ENCODE assay signal across 9 cellular contexts in genomic region chr3:111691293-111691909, GRCh38. TPM values are rescaled to one million over a fixed set of nuclear protein-coding genes. Genes with fewer than 3 reads are reported as not detected.
A peak's percentile ranks its signal among the peaks of the same experiment; 100 is the strongest.
DNase-seq lines count a peak whose midpoint lies in the region; ATAC-seq and TF ChIP-seq lines count a peak whose summit lies in the region.
"Had no signal": no experiment of that assay in that cellular context is flagged by ENCODE, and none has a peak within 500 bp of the region (broad histone marks: within the 10 kb centered on the region; RNA-seq: fewer than 3 reads in every experiment).

No MANE protein-coding gene starts in this region.

- H3K4me3 ChIP-seq in heart right ventricle (no peak overlapping the region), right atrium auricular region (no peak overlapping the region), brain microvascular endothelial cell (ENCODE audit: low read depth, low read length) (no peak overlapping the region)
- no peak overlapping the region for H3K4me3 ChIP-seq in effector memory CD4-positive, alpha-beta T cell (ENCODE audit: insufficient read depth, low read depth, low read length, poor library complexity, severe bottlenecking)

- intact Hi-C loops in heart right ventricle (cut with DNase I) = no loop called here

- no peaks in the 10 kb centered on the region for H3K36me3 ChIP-seq in heart right ventricle
- no peaks in the 10 kb centered on the region for H3K36me3 ChIP-seq in right atrium auricular region
- H3K36me3 ChIP-seq in brain microvascular endothelial cell (replicated peaks) = no peaks in the 10 kb centered on the region
- no peaks in the 10 kb centered on the region for H3K36me3 ChIP-seq in effector memory CD4-positive, alpha-beta T cell (ENCODE audit: control insufficient read depth, insufficient read depth, low read length)

- no peaks in the 10 kb centered on the region for H3K27me3 Mint-ChIP-seq in memory B cell
- H3K27me3 Mint-ChIP-seq: central memory CD8-positive, alpha-beta T cell had no signal

- 51 to 57% methylated on average over 2 of the region's 2 CpGs for WGBS in heart right ventricle, 2 donors

- H3K4me1 Mint-ChIP-seq in memory B cell = peaks cover 20% of the 10 kb centered on the region

- H3K36me3 Mint-ChIP-seq in memory B cell = no peaks in the 10 kb centered on the region

- no peak for DNase-seq in heart right ventricle
- DNase-seq in right atrium auricular region (ENCODE audit: low spot score) = no peak
- DNase-seq in NCI-H345 (lab: John Stamatoyannopoulos, UW) = peak; percentile 31
- no peak for DNase-seq in brain microvascular endothelial cell
- no peak for DNase-seq in memory B cell (ENCODE audit: low spot score in 2 of 2)
- no peak for DNase-seq in effector memory CD4-positive, alpha-beta T cell

- H3K9me3 ChIP-seq in heart right ventricle = no peaks in the 10 kb centered on the region
- H3K9me3 ChIP-seq in right atrium auricular region = no peaks in the 10 kb centered on the region
- H3K9me3 ChIP-seq in effector memory CD4-positive, alpha-beta T cell (ENCODE audit: control insufficient read depth, low read length) = no peaks in the 10 kb centered on the region

- in situ Hi-C loops in brain microvascular endothelial cell (cut with HindIII; ENCODE audit: low pct_ligation_motif_present, low sequenced_read_pairs) = no loop called here

- H3K27me3 ChIP-seq in heart right ventricle (no peaks in the 10 kb centered on the region), right atrium auricular region (no peaks in the 10 kb centered on the region), brain microvascular endothelial cell (replicated peaks) (no peaks in the 10 kb centered on the region)
- no peaks in the 10 kb centered on the region for H3K27me3 ChIP-seq in effector memory CD4-positive, alpha-beta T cell (replicated peaks; ENCODE audit: control insufficient read depth, insufficient read depth, low read length, poor library complexity, severe bottlenecking)

- no peak overlapping the region for H3K4me3 Mint-ChIP-seq in memory B cell
- H3K4me3 Mint-ChIP-seq: central memory CD8-positive, alpha-beta T cell had no signal

- no peaks in the 10 kb centered on the region for H3K9me3 Mint-ChIP-seq in memory B cell
- H3K9me3 Mint-ChIP-seq: central memory CD8-positive, alpha-beta T cell had no signal

- no peak overlapping the region for H3K27ac Mint-ChIP-seq in memory B cell

- H3K4me1 ChIP-seq in heart right ventricle = peaks cover 0 to 10% (median 0%) of the 10 kb centered on the region in 9 donors
- no peaks in the 10 kb centered on the region for H3K4me1 ChIP-seq in right atrium auricular region
- H3K4me1 ChIP-seq in effector memory CD4-positive, alpha-beta T cell (ENCODE audit: control insufficient read depth, insufficient read depth, low read length, poor library complexity, severe bottlenecking) = no peaks in the 10 kb centered on the region

- H3K27ac ChIP-seq in heart right ventricle (no peak overlapping the region), right atrium auricular region (no peak overlapping the region), brain microvascular endothelial cell (no peak overlapping the region)
- no peak overlapping the region for H3K27ac ChIP-seq in effector memory CD4-positive, alpha-beta T cell (ENCODE audit: insufficient read depth, low read length, poor library complexity, severe bottlenecking)

- TF ChIP-seq CTCF in heart right ventricle (IDR thresholded peaks at IDR 0.05) = peak in 7 of 9 donors; percentile 30 to 61 (median 49)
- peak in 1 of 2 donors; percentile 45 for TF ChIP-seq CTCF in right atrium auricular region (IDR thresholded peaks at IDR 0.05)
- peak; percentile 66 for TF ChIP-seq CTCF in brain microvascular endothelial cell (IDR thresholded peaks at IDR 0.05; ENCODE audit: low read depth, low read length, missing control alignments)

- ATAC-seq in heart right ventricle = peak in 3 of 8 donors; percentile 50 to 59 (median 57)
- ATAC-seq in memory B cell (ENCODE audit: low read depth) = peak; percentile 58
- no peak for ATAC-seq in GM18868 (IDR thresholded peaks at IDR 0.05; ENCODE audit: unreplicated experiment)
- no peak for ATAC-seq in HG03439 (IDR thresholded peaks at IDR 0.05; ENCODE audit: unreplicated experiment)

RNA-seq across cellular contexts. Expression of gene PLCXD2, which starts 16.9 kb away (rescaled TPM):
- total RNA-seq in heart right ventricle (10 to 100 TPM in 2 of 10 donors, 1 to 10 TPM in 7, under 1 TPM in 1; 0.96 to 19.7 (median 3.2) TPM), right atrium auricular region (under 1 TPM; 0.19 to 0.43 TPM)
- 1 to 10 TPM; 2.4 to 3.6 TPM for polyA plus RNA-seq in heart right ventricle
